ENCODE assay signal across 32 cellular contexts in the genomic region with DNA sequence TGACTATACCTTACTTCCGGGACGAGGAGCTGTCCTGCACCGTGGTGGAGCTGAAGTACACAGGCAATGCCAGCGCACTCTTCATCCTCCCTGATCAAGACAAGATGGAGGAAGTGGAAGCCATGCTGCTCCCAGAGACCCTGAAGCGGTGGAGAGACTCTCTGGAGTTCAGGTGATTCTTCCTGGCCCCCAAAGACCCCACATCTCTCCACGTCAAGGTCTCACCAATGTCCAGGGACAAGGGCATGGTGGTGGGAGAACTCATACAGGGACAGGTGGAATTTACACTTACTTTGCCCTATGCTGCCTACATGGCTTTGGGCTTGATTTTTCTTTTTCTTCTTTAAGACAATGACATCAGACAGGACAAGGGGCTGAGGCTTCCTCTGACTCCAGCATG. TPM values are rescaled to one million over a fixed set of nuclear protein-coding genes. Genes with fewer than 3 reads are reported as not detected.
"Had no signal": no experiment of that assay in that cellular context is flagged by ENCODE, and none has a peak within 500 bp of the region (broad histone marks: within the 10 kb centered on the region; RNA-seq: fewer than 3 reads in every experiment).

No MANE protein-coding gene starts in this region.

- H3K4me3 ChIP-seq: coronary artery, dorsolateral prefrontal cortex, esophagus squamous epithelium, gastrocnemius medialis, heart right ventricle, left lung, lower lobe of right lung had no signal

- H3K27me3 ChIP-seq: gastrocnemius medialis had no signal

- H3K4me1 ChIP-seq: esophagus squamous epithelium, gastrocnemius medialis, heart right ventricle, left lung, lower lobe of right lung had no signal

- H3K36me3 ChIP-seq: gastrocnemius medialis, heart right ventricle, left lung, lower lobe of right lung had no signal

- ATAC-seq: effector memory CD8-positive, alpha-beta T cell; esophagus mucosa; gastrocnemius medialis; heart right ventricle; left cardiac atrium; left lung; left ventricle myocardium superior; lower lobe of right lung had no signal

- DNase-seq: dermis blood vessel endothelial cell; dorsolateral prefrontal cortex; effector CD8-positive, alpha-beta T cell; effector memory CD8-positive, alpha-beta T cell; endodermal cell; erythroblast; esophagus squamous epithelium; foreskin fibroblast; foreskin melanocyte; gastrocnemius medialis; glutamatergic neuron; head of caudate nucleus; heart right ventricle; hippocampal formation; left cardiac atrium; left lung; left ventricle myocardium superior; lower lobe of right lung; mesenchymal stem cell; midbrain had no signal

- FAIRE-seq: colon, endometrium, islet of Langerhans, keratinocyte had no signal

- H3K27ac ChIP-seq: coronary artery, dorsolateral prefrontal cortex, epithelial cell of prostate, esophagus squamous epithelium, gastrocnemius medialis, heart right ventricle, left lung, lower lobe of right lung had no signal

RNA-seq across cellular contexts. Expression of gene SERPINA3, which starts 7.1 kb away (rescaled TPM):
- total RNA-seq: lung microvascular endothelial cell, mononuclear cell had no signal

RNA-seq across cellular contexts. Expression of gene SERPINA5, which starts 38.1 kb away (rescaled TPM):
- total RNA-seq: mononuclear cell had no signal
- polyA plus RNA-seq: keratinocyte had no signal

RNA-seq across cellular contexts. Expression of gene SERPINA4, which starts 58.1 kb away (rescaled TPM):
- total RNA-seq: dermis blood vessel endothelial cell, dorsolateral prefrontal cortex, endodermal cell, esophagus mucosa, esophagus squamous epithelium, glomerular endothelial cell, heart right ventricle, kidney epithelial cell, left cardiac atrium, left lung, left ventricle myocardium superior, lower leg skin, lower lobe of right lung, lung microvascular endothelial cell had no signal
- polyA plus RNA-seq: heart right ventricle, keratinocyte had no signal
